Comparison of ENCODE assay signal across 14 cellular contexts in genomic region chr6:44454198-44454597, GRCh38.
"Had no signal": no experiment of that assay in that cellular context is flagged by ENCODE, and none has a peak within 500 bp of the region (broad histone marks: within the 10 kb centered on the region; RNA-seq: fewer than 3 reads in every experiment).

No MANE protein-coding gene starts in this region.

- H3K36me3 Mint-ChIP-seq: WTC11 had no signal

- H3K4me3 Mint-ChIP-seq: activated naive CD4-positive, alpha-beta T cell treated with anti-CD3 and anti-CD28 coated beads for 36 hours; WTC11 had no signal

- H3K9me3 Mint-ChIP-seq: activated naive CD4-positive, alpha-beta T cell treated with anti-CD3 and anti-CD28 coated beads for 36 hours; activated T-helper 2 cell treated with anti-CD3 and anti-CD28 coated beads, Interferon-gamma antibody, Interleukin-2, Interleukin-4, amounts not matched to agents 10 μg/mL and 5 μg/mL and 100 μg/mL, durations not matched to agents 14 hours and 24 hours and 36 hours; WTC11 had no signal

- H3K27ac ChIP-seq: gastrocnemius medialis, ovary had no signal

- H3K27ac Mint-ChIP-seq: activated naive CD4-positive, alpha-beta T cell treated with anti-CD3 and anti-CD28 coated beads for 36 hours; activated T-helper 2 cell treated with anti-CD3 and anti-CD28 coated beads, Interferon-gamma antibody, Interleukin-2, Interleukin-4, amounts not matched to agents 10 μg/mL and 5 μg/mL and 100 μg/mL, durations not matched to agents 14 hours and 24 hours and 36 hours; WTC11 had no signal

- ATAC-seq: gastrocnemius medialis; left lobe of liver; sciatic nerve; stimulated activated naive CD8-positive, alpha-beta T cell treated with anti-CD3 and anti-CD28 coated beads, Interleukin-15, Interleukin-2, amounts not matched to agents 100 U/mL and 50 U/mL, for 24 hours; WTC11 had no signal

- DNase-seq: activated CD4-positive, alpha-beta T cell treated with anti-CD3 and anti-CD28 coated beads for 4 hours; activated naive CD4-positive, alpha-beta T cell treated with anti-CD3 and anti-CD28 coated beads for 36 hours; amniotic stem cell; cortex of kidney; effector CD8-positive, alpha-beta T cell; gastrocnemius medialis; ovary; stimulated activated naive CD8-positive, alpha-beta T cell treated with anti-CD3 and anti-CD28 coated beads, Interleukin-15, Interleukin-2, amounts not matched to agents 100 U/mL and 50 U/mL, for 24 hours; T-helper 2 cell; trophoblast cell had no signal

- H3K4me1 Mint-ChIP-seq: WTC11 had no signal

- H3K27me3 ChIP-seq: gastrocnemius medialis, ovary had no signal
